In genomic region chr11:3165916-3166267, GRCh38 we compare ENCODE assay signal across 1 cellular context.
TF ChIP-seq lines count a peak whose summit lies in the region.

No MANE protein-coding gene starts in this region.

TF ChIP-seq in IMR-90, 13 proteins besides CTCF, POLR2A, EP300 and RAD21:
- TF ChIP-seq NFE2L2 (IDR thresholded peaks at IDR 0.05; ENCODE audit: low read depth, low read length) = no peak
- no peak for TF ChIP-seq MAZ (IDR thresholded peaks at IDR 0.05; ENCODE audit: borderline replicate concordance, low read depth, low read length)
- no peak for TF ChIP-seq CEBPB (IDR thresholded peaks at IDR 0.05; ENCODE audit: low read depth, low read length)
- no peak for TF ChIP-seq MXI1 (IDR thresholded peaks at IDR 0.05; ENCODE audit: borderline replicate concordance, low read depth, low read length)
- TF ChIP-seq CHD1 (IDR thresholded peaks at IDR 0.05; ENCODE audit: low read depth, low read length) = no peak
- TF ChIP-seq FOS (IDR thresholded peaks at IDR 0.05; ENCODE audit: low read depth, low read length) = no peak
- no peak for TF ChIP-seq RFX5 (IDR thresholded peaks at IDR 0.05; ENCODE audit: low read depth, low read length)
- TF ChIP-seq USF2 (IDR thresholded peaks at IDR 0.05; ENCODE audit: low read depth, low read length) = no peak
- TF ChIP-seq MAFK (IDR thresholded peaks at IDR 0.05; ENCODE audit: low read depth, low read length) = no peak
- TF ChIP-seq, protein P1, sequence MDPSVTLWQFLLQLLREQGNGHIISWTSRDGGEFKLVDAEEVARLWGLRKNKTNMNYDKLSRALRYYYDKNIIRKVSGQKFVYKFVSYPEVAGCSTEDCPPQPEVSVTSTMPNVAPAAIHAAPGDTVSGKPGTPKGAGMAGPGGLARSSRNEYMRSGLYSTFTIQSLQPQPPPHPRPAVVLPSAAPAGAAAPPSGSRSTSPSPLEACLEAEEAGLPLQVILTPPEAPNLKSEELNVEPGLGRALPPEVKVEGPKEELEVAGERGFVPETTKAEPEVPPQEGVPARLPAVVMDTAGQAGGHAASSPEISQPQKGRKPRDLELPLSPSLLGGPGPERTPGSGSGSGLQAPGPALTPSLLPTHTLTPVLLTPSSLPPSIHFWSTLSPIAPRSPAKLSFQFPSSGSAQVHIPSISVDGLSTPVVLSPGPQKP (IDR thresholded peaks at IDR 0.05; ENCODE audit: borderline replicate concordance, low read depth, low read length) = no peak
- TF ChIP-seq BHLHE40 (IDR thresholded peaks at IDR 0.05; ENCODE audit: low read depth, low read length) = no peak
- no peak for TF ChIP-seq SMC3 (IDR thresholded peaks at IDR 0.05; ENCODE audit: low read depth, low read length)
- no peak for TF ChIP-seq RCOR1 (IDR thresholded peaks at IDR 0.05; ENCODE audit: insufficient replicate concordance, low read length)
